Comparison of ENCODE assay signal across 1 cellular context in genomic region chr5:58582411-58583393, GRCh38.
TF ChIP-seq lines count a peak whose summit lies in the region.

Gene RAB3C, plus strand, starts transcription at chr5:58583075. Its CDS starts 134 bp downstream, at chr5:58583209.

TF ChIP-seq in H1, 55 proteins besides CTCF, POLR2A, EP300 and RAD21 (continued from another document):
- TF ChIP-seq JUN (IDR thresholded peaks at IDR 0.05; ENCODE audit: low read depth, low read length) (no peak), SP4 (IDR thresholded peaks at IDR 0.05; ENCODE audit: low read length) (no peak), RFX5 (IDR thresholded peaks at IDR 0.05; ENCODE audit: borderline replicate concordance, low read depth, low read length) (no peak), CHD1 (IDR thresholded peaks at IDR 0.05; ENCODE audit: low read depth, low read length) (no peak), SRF (IDR thresholded peaks at IDR 0.05; ENCODE audit: low read depth, low read length) (peak; percentile 50), CREB1 (IDR thresholded peaks at IDR 0.05) (peak; percentile 94), ATF2 (IDR thresholded peaks at IDR 0.05; ENCODE audit: low read length) (no peak), HDAC6 (IDR thresholded peaks at IDR 0.05; ENCODE audit: low read depth, low read length) (no peak), CBX8 (IDR thresholded peaks at IDR 0.05; ENCODE audit: borderline replicate concordance, low read depth, low read length) (no peak), KDM5A (IDR thresholded peaks at IDR 0.05; ENCODE audit: low read length) (no peak), JUND (IDR thresholded peaks at IDR 0.05; ENCODE audit: low read length) (no peak), CBX5 (IDR thresholded peaks at IDR 0.05; ENCODE audit: low read depth, low read length) (no peak), ASH2L (IDR thresholded peaks at IDR 0.05; ENCODE audit: low read length) (peak; percentile 84), BRCA1 (IDR thresholded peaks at IDR 0.05; ENCODE audit: low read depth, low read length) (no peak), MAX (IDR thresholded peaks at IDR 0.05) (peak; percentile 83), TBP (IDR thresholded peaks at IDR 0.05; ENCODE audit: low read depth, low read length) (0 out of 2 replicates have a peak, but pooled peaks have one; percentile 25), TAF7 (optimal IDR thresholded peaks at IDR 0.05; ENCODE audit: borderline replicate concordance, low read depth, low read length) (no peak), SP2 (IDR thresholded peaks at IDR 0.05; ENCODE audit: low read length) (no peak), FOSL1 (IDR thresholded peaks at IDR 0.05; ENCODE audit: insufficient read depth, low read depth, low read length) (no peak), TEAD4 (IDR thresholded peaks at IDR 0.05; ENCODE audit: low read depth, low read length) (no peak), ZNF274 (IDR thresholded peaks at IDR 0.05; ENCODE audit: borderline replicate concordance, extremely low read depth, low read length) (no peak), GTF2F1 (IDR thresholded peaks at IDR 0.05; ENCODE audit: borderline replicate concordance, low read depth, low read length) (no peak), BACH1 (IDR thresholded peaks at IDR 0.05; ENCODE audit: low read length) (no peak), USF2 (IDR thresholded peaks at IDR 0.05; ENCODE audit: low read length) (no peak), BCL11A (IDR thresholded peaks at IDR 0.05; ENCODE audit: low read depth in 2 of 2, low read length in 2 of 2) (no peak), RBBP5 (IDR thresholded peaks at IDR 0.05; ENCODE audit: borderline replicate concordance, low read depth, low read length) (no peak; the same call in 1 of the 2 replicates), RXRA (IDR thresholded peaks at IDR 0.05; ENCODE audit: insufficient read depth, low read depth, low read length) (no peak), POU5F1 (IDR thresholded peaks at IDR 0.05; ENCODE audit: low read depth, low read length) (no peak), GABPA (IDR thresholded peaks at IDR 0.05; ENCODE audit: borderline replicate concordance, insufficient read depth, low read length) (no peak), HDAC2 (IDR thresholded peaks at IDR 0.05; ENCODE audit: borderline replicate concordance in 1 of 2, low read depth in 2 of 2, low read length in 2 of 2) (0 out of 4 replicates have a peak, but pooled peaks of 1 of the 2 experiments have one; percentile 52), SIN3A (conservative IDR thresholded peaks at IDR 0.05 in 1 of 2, IDR thresholded peaks at IDR 0.05 in 1 of 2; ENCODE audit: low read depth in 1 of 2, low read length in 2 of 2) (peak; percentile 89 to 97; a peak in 3 of 4 replicates), PHF8 (conservative IDR thresholded peaks at IDR 0.05; ENCODE audit: low read depth, low read length) (peak; percentile 38; the same call in 1 of the 2 replicates), RNF2 (IDR thresholded peaks at IDR 0.05; ENCODE audit: borderline replicate concordance, low read depth, low read length, missing control alignments, poor library complexity, severe bottlenecking) (no peak), SAP30 (IDR thresholded peaks at IDR 0.05; ENCODE audit: insufficient read depth, insufficient replicate concordance, low read length) (peak; percentile 97), EZH2 (IDR thresholded peaks at IDR 0.05; ENCODE audit: low read depth, low read length, severe bottlenecking) (no peak), CHD7 (IDR thresholded peaks at IDR 0.05; ENCODE audit: insufficient replicate concordance, low read length) (no peak), NRF1 (IDR thresholded peaks at IDR 0.05; ENCODE audit: low read depth, low read length) (no peak), MAFK (IDR thresholded peaks at IDR 0.05; ENCODE audit: low read depth, low read length) (no peak), SP1 (IDR thresholded peaks at IDR 0.05; ENCODE audit: low read depth, low read length) (no peak), NANOG (IDR thresholded peaks at IDR 0.05; ENCODE audit: insufficient read depth, low read depth, low read length, poor library complexity, severe bottlenecking) (peak; percentile 40), SIRT6 (IDR thresholded peaks at IDR 0.05; ENCODE audit: low read length) (no peak), CEBPB (IDR thresholded peaks at IDR 0.05; ENCODE audit: low read depth, low read length) (no peak), E2F6 (IDR thresholded peaks at IDR 0.05) (peak; percentile 66), EGR1 (IDR thresholded peaks at IDR 0.05; ENCODE audit: borderline replicate concordance, low read depth, low read length) (no peak), ATF3 (IDR thresholded peaks at IDR 0.05; ENCODE audit: insufficient read depth, low read depth, low read length) (0 out of 2 replicates have a peak, but pooled peaks have one; percentile 68), SIX5 (IDR thresholded peaks at IDR 0.05; ENCODE audit: low read depth, low read length) (peak; percentile 91), POLR2AphosphoS5 (IDR thresholded peaks at IDR 0.05; ENCODE audit: low read depth, low read length) (0 out of 2 replicates have a peak, but pooled peaks have one; percentile 26), YY1 (IDR thresholded peaks at IDR 0.05; ENCODE audit: low read depth, low read length) (peak; percentile 31; the same call in 1 of the 2 replicates)
